ENCODE assay signal across 2 cellular contexts in the genomic region with DNA sequence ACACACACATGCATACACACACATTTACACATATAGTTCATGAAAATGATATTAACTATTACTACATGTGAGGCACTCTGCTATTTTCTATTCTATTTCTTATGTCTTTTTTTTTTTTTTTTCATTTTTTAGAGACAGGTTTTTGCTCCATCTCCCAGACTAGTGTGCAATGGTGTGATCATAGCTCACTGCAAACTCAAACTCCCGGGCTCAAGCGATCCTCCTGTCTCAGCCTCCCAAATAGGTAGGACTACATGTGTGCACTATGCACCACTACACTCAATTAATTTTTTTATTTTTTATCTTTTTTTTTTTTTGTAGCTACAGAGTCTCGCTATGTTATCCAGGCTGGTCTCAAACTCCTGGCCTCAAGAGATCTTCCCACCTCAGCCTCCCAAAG.
TF ChIP-seq lines count a peak whose summit lies in the region.

No MANE protein-coding gene starts in this region.

TF ChIP-seq in A549, 52 proteins besides CTCF, POLR2A, EP300 and RAD21 (continued from another document):
- TF ChIP-seq, protein P1, sequence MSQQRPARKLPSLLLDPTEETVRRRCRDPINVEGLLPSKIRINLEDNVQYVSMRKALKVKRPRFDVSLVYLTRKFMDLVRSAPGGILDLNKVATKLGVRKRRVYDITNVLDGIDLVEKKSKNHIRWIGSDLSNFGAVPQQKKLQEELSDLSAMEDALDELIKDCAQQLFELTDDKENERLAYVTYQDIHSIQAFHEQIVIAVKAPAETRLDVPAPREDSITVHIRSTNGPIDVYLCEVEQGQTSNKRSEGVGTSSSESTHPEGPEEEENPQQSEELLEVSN (IDR thresholded peaks at IDR 0.05; ENCODE audit: borderline replicate concordance, low read depth): no peak
- TF ChIP-seq FOXS1 (CRISPR knock-in tag; IDR thresholded peaks at IDR 0.05): no peak
- TF ChIP-seq NFE2L2 (conservative IDR thresholded peaks at IDR 0.05; ENCODE audit: low read length): no peak

TF ChIP-seq in HepG2, 621 proteins besides CTCF, POLR2A, EP300 and RAD21 (continued from another document):
- TF ChIP-seq, protein P2, sequence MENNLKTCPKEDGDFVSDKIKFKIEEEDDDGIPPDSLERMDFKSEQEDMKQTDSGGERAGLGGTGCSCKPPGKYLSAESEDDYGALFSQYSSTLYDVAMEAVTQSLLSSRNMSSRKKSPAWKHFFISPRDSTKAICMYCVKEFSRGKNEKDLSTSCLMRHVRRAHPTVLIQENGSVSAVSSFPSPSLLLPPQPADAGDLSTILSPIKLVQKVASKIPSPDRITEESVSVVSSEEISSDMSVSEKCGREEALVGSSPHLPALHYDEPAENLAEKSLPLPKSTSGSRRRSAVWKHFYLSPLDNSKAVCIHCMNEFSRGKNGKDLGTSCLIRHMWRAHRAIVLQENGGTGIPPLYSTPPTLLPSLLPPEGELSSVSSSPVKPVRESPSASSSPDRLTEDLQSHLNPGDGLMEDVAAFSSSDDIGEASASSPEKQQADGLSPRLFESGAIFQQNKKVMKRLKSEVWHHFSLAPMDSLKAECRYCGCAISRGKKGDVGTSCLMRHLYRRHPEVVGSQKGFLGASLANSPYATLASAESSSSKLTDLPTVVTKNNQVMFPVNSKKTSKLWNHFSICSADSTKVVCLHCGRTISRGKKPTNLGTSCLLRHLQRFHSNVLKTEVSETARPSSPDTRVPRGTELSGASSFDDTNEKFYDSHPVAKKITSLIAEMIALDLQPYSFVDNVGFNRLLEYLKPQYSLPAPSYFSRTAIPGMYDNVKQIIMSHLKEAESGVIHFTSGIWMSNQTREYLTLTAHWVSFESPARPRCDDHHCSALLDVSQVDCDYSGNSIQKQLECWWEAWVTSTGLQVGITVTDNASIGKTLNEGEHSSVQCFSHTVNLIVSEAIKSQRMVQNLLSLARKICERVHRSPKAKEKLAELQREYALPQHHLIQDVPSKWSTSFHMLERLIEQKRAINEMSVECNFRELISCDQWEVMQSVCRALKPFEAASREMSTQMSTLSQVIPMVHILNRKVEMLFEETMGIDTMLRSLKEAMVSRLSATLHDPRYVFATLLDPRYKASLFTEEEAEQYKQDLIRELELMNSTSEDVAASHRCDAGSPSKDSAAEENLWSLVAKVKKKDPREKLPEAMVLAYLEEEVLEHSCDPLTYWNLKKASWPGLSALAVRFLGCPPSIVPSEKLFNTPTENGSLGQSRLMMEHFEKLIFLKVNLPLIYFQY (CRISPR knock-in tag; IDR thresholded peaks at IDR 0.05; ENCODE audit: borderline replicate concordance): no peak
- no peak for TF ChIP-seq KDM1A (CRISPR knock-in tag; IDR thresholded peaks at IDR 0.05)
- TF ChIP-seq ZNF746 (CRISPR knock-in tag; IDR thresholded peaks at IDR 0.05): no peak
- TF ChIP-seq ZNF329 (CRISPR knock-in tag; IDR thresholded peaks at IDR 0.05; ENCODE audit: low read depth): no peak
- TF ChIP-seq HOXA9 (CRISPR knock-in tag; IDR thresholded peaks at IDR 0.05; ENCODE audit: borderline replicate concordance): no peak
- TF ChIP-seq RBM39 (IDR thresholded peaks at IDR 0.05; ENCODE audit: low read depth, low read length, poor library complexity, severe bottlenecking): no peak
- no peak for TF ChIP-seq ZNF33A (CRISPR knock-in tag; IDR thresholded peaks at IDR 0.05; ENCODE audit: borderline replicate concordance)
- no peak for TF ChIP-seq ZKSCAN8 (CRISPR knock-in tag; IDR thresholded peaks at IDR 0.05; ENCODE audit: borderline replicate concordance)
- no peak for TF ChIP-seq ZNF335 (CRISPR knock-in tag; IDR thresholded peaks at IDR 0.05)
- no peak for TF ChIP-seq ZSCAN12 (CRISPR knock-in tag; IDR thresholded peaks at IDR 0.05)
- no peak for TF ChIP-seq PAX8 (CRISPR knock-in tag; IDR thresholded peaks at IDR 0.05; ENCODE audit: borderline replicate concordance)
- no peak for TF ChIP-seq MATR3 (CRISPR knock-in tag; IDR thresholded peaks at IDR 0.05)
- TF ChIP-seq ZBTB8A (CRISPR knock-in tag; IDR thresholded peaks at IDR 0.05; ENCODE audit: borderline replicate concordance, low read depth): no peak
- no peak for TF ChIP-seq NCOA5 (CRISPR knock-in tag; IDR thresholded peaks at IDR 0.05)
- no peak for TF ChIP-seq ZNF850 (CRISPR knock-in tag; conservative IDR thresholded peaks at IDR 0.05)
- no peak for TF ChIP-seq PHF5A (CRISPR knock-in tag; IDR thresholded peaks at IDR 0.05; ENCODE audit: low read depth, unreplicated experiment)
- TF ChIP-seq ZMYM3 (CRISPR knock-in tag; IDR thresholded peaks at IDR 0.05): no peak
- TF ChIP-seq AKNA (CRISPR knock-in tag; IDR thresholded peaks at IDR 0.05; ENCODE audit: borderline replicate concordance): no peak
- TF ChIP-seq ZNF672 (CRISPR knock-in tag; IDR thresholded peaks at IDR 0.05): no peak
